1 cellular context compared by ENCODE assay signal in genomic region chr2:37246205-37246604, GRCh38.
TF ChIP-seq lines count a peak whose summit lies in the region.

No MANE protein-coding gene starts in this region.

TF ChIP-seq in IMR-90, 13 proteins besides CTCF, POLR2A, EP300 and RAD21:
- TF ChIP-seq NFE2L2 (IDR thresholded peaks at IDR 0.05; ENCODE audit: low read depth, low read length), result no peak
